Comparison of ENCODE assay signal across 12 cellular contexts in the genomic region with DNA sequence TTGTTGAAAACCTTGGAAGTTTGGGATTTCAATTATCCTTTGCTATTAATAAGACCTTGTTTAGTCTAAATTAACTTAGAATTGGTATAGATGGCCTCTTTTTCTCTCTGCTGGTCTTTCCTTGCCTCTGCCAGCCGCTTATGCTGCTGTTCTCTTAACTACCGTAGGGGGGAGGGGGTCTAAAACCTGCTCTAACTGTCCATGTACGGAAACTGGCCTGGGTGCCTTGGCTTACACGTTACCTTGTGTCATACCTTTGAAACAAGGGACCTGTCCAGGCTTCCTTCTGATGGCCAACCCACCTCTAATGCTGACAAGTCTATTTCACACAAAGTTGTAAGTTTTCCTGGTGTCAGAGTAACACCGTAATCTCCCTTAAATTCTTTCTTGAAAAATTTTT. TPM values are rescaled to one million over a fixed set of nuclear protein-coding genes. Genes with fewer than 3 reads are reported as not detected.
DNase-seq lines count a peak whose midpoint lies in the region; ATAC-seq and TF ChIP-seq lines count a peak whose summit lies in the region.
"Not testable (repeated sequence)": the region's sequence is repeated elsewhere in the genome, so short reads cannot be mapped to it uniquely, and the experiment has no call there.
"Had no signal": no experiment of that assay in that cellular context is flagged by ENCODE, and none has a peak within 500 bp of the region (broad histone marks: within the 10 kb centered on the region; RNA-seq: fewer than 3 reads in every experiment).

No MANE protein-coding gene starts in this region.

- not testable (repeated sequence) for H2BK5ac ChIP-seq in neuronal stem cell (ENCODE audit: low read length)

- not testable (repeated sequence) for TF ChIP-seq CTCF in Panc1 (IDR thresholded peaks at IDR 0.05); brain (conservative IDR thresholded peaks at IDR 0.05); type B pancreatic cell (conservative IDR thresholded peaks at IDR 0.05)

- not testable (repeated sequence) for H3K36me3 ChIP-seq in Panc1 (ENCODE audit: control insufficient read depth, insufficient read depth, low read length); esophagus (ENCODE audit: control insufficient read depth in 2 of 2, insufficient read depth in 2 of 2, low read length in 1 of 2); neuronal stem cell (replicated peaks in 1 of 2; ENCODE audit: control insufficient read depth in 2 of 2, insufficient read depth in 2 of 2, low read length in 2 of 2)

- in situ Hi-C loops in Panc1 (cut with HindIII; ENCODE audit: low pct_unique_long_range_greater_than_20kb, low sequenced_read_pairs): not testable (repeated sequence)

- H2BK12ac ChIP-seq in neuronal stem cell (ENCODE audit: low read length): not testable (repeated sequence)

- 49 to 58% methylated on average over 5 of the region's 5 CpGs for WGBS in esophagus, 2 donors
- WGBS in neuronal stem cell (ENCODE audit: extremely low coverage in 2 of 2, insufficient read length in 2 of 2, insufficient replicate concordance in 1 of 2), 2 donors: no CpG with 5 or more reads among the region's 5 CpGs

- not testable (repeated sequence) for H3K18ac ChIP-seq in neuronal stem cell (ENCODE audit: low read length)

- not testable (repeated sequence) for H4K91ac ChIP-seq in neuronal stem cell (ENCODE audit: low read depth, low read length, poor library complexity)

- H3K4me2 ChIP-seq in neuronal stem cell (ENCODE audit: insufficient read depth, low read length, poor library complexity, severe bottlenecking): not testable (repeated sequence)

- ATAC-seq in Panc1: not testable (repeated sequence)

- CTCF ChIA-PET in Panc1 (lab: Charles Lee): not testable (repeated sequence)

- POLR2A ChIA-PET in Panc1 (lab: Charles Lee): not testable (repeated sequence)

- DNase-seq in HT-29 (ENCODE audit: low spot score) (peak; percentile 25), NCI-H510A treated with DMSO at 0.1 percent for 48 hours (lab: John Stamatoyannopoulos, UW) (peak; percentile 92), left kidney (ENCODE audit: low read depth, low spot score) (peak; percentile 45)
- DNase-seq in Panc1 (ENCODE audit: low read depth, low spot score); neuronal stem cell (ENCODE audit: low spot score); type B pancreatic cell (ENCODE audit: extremely low spot score, unreplicated experiment): not testable (repeated sequence)

- H2AFZ ChIP-seq in neuronal stem cell (ENCODE audit: low read length): peak overlapping the region; percentile 79

- not testable (repeated sequence) for H3K4ac ChIP-seq in neuronal stem cell (ENCODE audit: low read length)

- H3K27ac ChIP-seq in Panc1 (ENCODE audit: low read length): 0 out of 2 replicates have a peak overlapping the region, but pooled peaks have one; percentile 61
- H3K27ac ChIP-seq in esophagus (ENCODE audit: low read depth in 2 of 2, low read length in 1 of 2): peak overlapping the region; percentile 74 to 87
- not testable (repeated sequence) for H3K27ac ChIP-seq in neuronal stem cell (replicated peaks; ENCODE audit: low read length)

- H3K4me1 ChIP-seq in Panc1 (ENCODE audit: control insufficient read depth, insufficient read depth, low read length) (peaks cover 16% of the 10 kb centered on the region), esophagus (ENCODE audit: control insufficient read depth in 2 of 2, insufficient read depth in 2 of 2, low read length in 1 of 2) (peaks cover 16 to 23% of the 10 kb centered on the region in 2 donors), neuronal stem cell (ENCODE audit: control insufficient read depth in 2 of 2, insufficient read depth in 1 of 2, low read depth in 1 of 2, low read length in 2 of 2) (peaks cover 10 to 29% of the 10 kb centered on the region in 2 donors)

- not testable (repeated sequence) for H3K9me3 ChIP-seq in Panc1 (ENCODE audit: control insufficient read depth, insufficient read depth, low read depth, low read length); esophagus (ENCODE audit: control insufficient read depth in 2 of 2, insufficient read depth in 1 of 2, low read depth in 1 of 2, low read length in 1 of 2); neuronal stem cell (replicated peaks in 1 of 2; ENCODE audit: control insufficient read depth in 2 of 2, insufficient read depth in 1 of 2, low read depth in 1 of 2, low read length in 2 of 2)

- not testable (repeated sequence) for H2BK120ac ChIP-seq in neuronal stem cell (ENCODE audit: low read depth, low read length)

- not testable (repeated sequence) for H3K23ac ChIP-seq in neuronal stem cell (ENCODE audit: low read depth, low read length, poor library complexity)

- not testable (repeated sequence) for H3K27me3 Mint-ChIP-seq in brain, type B pancreatic cell

- H3K79me1 ChIP-seq in neuronal stem cell (ENCODE audit: low read depth, low read length): not testable (repeated sequence)

- peak overlapping the region in 1 of 5 experiments; percentile 61 for H3K4me3 Mint-ChIP-seq in brain
- not testable (repeated sequence) for H3K4me3 Mint-ChIP-seq in type B pancreatic cell

- H3K9me3 Mint-ChIP-seq in brain, type B pancreatic cell: not testable (repeated sequence)

- H3K4me1 Mint-ChIP-seq in brain (peaks cover 26% of the 10 kb centered on the region), type B pancreatic cell (ENCODE audit: unreplicated experiment) (peaks cover 14% of the 10 kb centered on the region)

- not testable (repeated sequence) for H2BK15ac ChIP-seq in neuronal stem cell (ENCODE audit: low read length)

- intact Hi-C loops in Panc1 (cut with micrococcal nuclease; ENCODE audit: unreplicated experiment): not testable (repeated sequence)

- H3K9ac ChIP-seq in neuronal stem cell (ENCODE audit: low read depth, low read length, poor library complexity): not testable (repeated sequence)

- BruUV-seq in Panc1 (replicated peaks; lab: Mats Ljungman, UMichigan): not testable (repeated sequence)

- H3K27me3 ChIP-seq in Panc1 (ENCODE audit: control insufficient read depth, insufficient read depth, low read length); esophagus (ENCODE audit: control insufficient read depth in 1 of 2, insufficient read depth in 2 of 2, low read length in 2 of 2); neuronal stem cell (ENCODE audit: control insufficient read depth in 3 of 3, insufficient read depth in 3 of 3, low read depth in 1 of 3, low read length in 3 of 3): not testable (repeated sequence)

- H3K14ac ChIP-seq in neuronal stem cell (ENCODE audit: low read length): not testable (repeated sequence)

- H3K27ac Mint-ChIP-seq in brain (peak overlapping the region in 3 of 5 experiments; percentile 90 to 97 (median 94)), type B pancreatic cell (peak overlapping the region; percentile 10)

- H2AK5ac ChIP-seq in neuronal stem cell (ENCODE audit: low read depth, low read length): not testable (repeated sequence)

- H4K8ac ChIP-seq in neuronal stem cell (ENCODE audit: low read depth, low read length): not testable (repeated sequence)

- not testable (repeated sequence) for H3K36me3 Mint-ChIP-seq in brain, type B pancreatic cell

- not testable (repeated sequence) for H3K4me3 ChIP-seq in Panc1 (ENCODE audit: low read depth in 2 of 2, low read length in 2 of 2); esophagus (ENCODE audit: low read depth in 1 of 2, low read length in 2 of 2); neuronal stem cell (ENCODE audit: low read length in 2 of 2)

RNA-seq across cellular contexts. Expression of gene ANKRD65, which starts 3.7 kb away (rescaled TPM):
- 0.44 and 1.4 TPM in 2 replicates for total RNA-seq in HT-29 (2014; rRNA removed; shearing (Covaris generic))
- 1.9 TPM for total RNA-seq in Panc1 (2021; ENCODE audit: unreplicated experiment)
- 3.7 TPM for polyA plus RNA-seq in Panc1 (2012; ENCODE audit: insufficient read length)
- 54.3 TPM for polyA plus RNA-seq in brain (ENCODE audit: insufficient read depth, low read depth, low replicate concordance)
- polyA plus RNA-seq in esophagus: 10 to 100 TPM; 10.6 to 12.4 TPM
- 2.0 TPM for polyA plus RNA-seq in neuronal stem cell (2013, experiment 1 of 2)
- 2.0 TPM for polyA plus RNA-seq in neuronal stem cell (2013, experiment 2 of 2)
- 7.6 and 11.1 TPM in 2 replicates for total RNA-seq in type B pancreatic cell (ENCODE audit: low replicate concordance)
- total RNA-seq: CD4-positive, alpha-beta T cell; Daoy; IMR-90 had no signal

RNA-seq across cellular contexts. Expression of gene MRPL20, which starts 10.3 kb away (rescaled TPM):
- 235 and 276 TPM in 2 replicates for total RNA-seq in HT-29 (2014; rRNA removed; shearing (Covaris generic))
- total RNA-seq in Panc1 (2021; ENCODE audit: unreplicated experiment) (196 TPM), type B pancreatic cell (ENCODE audit: low replicate concordance) (98.9 and 108 TPM in 2 replicates)
- 252 TPM for polyA plus RNA-seq in Panc1 (2012; ENCODE audit: insufficient read length)
- polyA plus RNA-seq in brain (ENCODE audit: insufficient read depth, low read depth, low replicate concordance) (152 TPM), esophagus (100 to 1,000 TPM in 1 of 2 donors, 10 to 100 TPM in 1; 59.1 to 148 TPM)
- 132 TPM for polyA plus RNA-seq in neuronal stem cell (2013, experiment 1 of 2)
- 135 TPM for polyA plus RNA-seq in neuronal stem cell (2013, experiment 2 of 2)

RNA-seq across cellular contexts. Expression of gene VWA1, which starts 18.1 kb away (rescaled TPM):
- 220 and 232 TPM in 2 replicates for total RNA-seq in HT-29 (2014; rRNA removed; shearing (Covaris generic))
- total RNA-seq in Panc1 (2021; ENCODE audit: unreplicated experiment) (858 TPM), type B pancreatic cell (ENCODE audit: low replicate concordance) (44.5 and 49.9 TPM in 2 replicates)
- polyA plus RNA-seq in Panc1 (2012; ENCODE audit: insufficient read length): 1,549 TPM
- polyA plus RNA-seq in brain (ENCODE audit: insufficient read depth, low read depth, low replicate concordance) (108 TPM), esophagus (10 to 100 TPM; 21.0 to 21.4 TPM)
- polyA plus RNA-seq in neuronal stem cell (2013, experiment 1 of 2): 5.0 TPM
- polyA plus RNA-seq in neuronal stem cell (2013, experiment 2 of 2): 4.8 TPM
- total RNA-seq: CD4-positive, alpha-beta T cell had no signal

RNA-seq across cellular contexts. Expression of gene CCNL2, which starts 18.3 kb away (rescaled TPM):
- total RNA-seq in HT-29 (2014; rRNA removed; shearing (Covaris generic)): 200 and 243 TPM in 2 replicates
- total RNA-seq in Panc1 (2021; ENCODE audit: unreplicated experiment): 297 TPM
- polyA plus RNA-seq in Panc1 (2012; ENCODE audit: insufficient read length): 235 TPM
- 19.4 TPM for polyA plus RNA-seq in brain (ENCODE audit: insufficient read depth, low read depth, low replicate concordance)
- polyA plus RNA-seq in esophagus: 100 to 1,000 TPM in 1 of 2 donors, 10 to 100 TPM in 1; 97.9 to 210 TPM
- polyA plus RNA-seq in neuronal stem cell (2013, experiment 1 of 2): 91.8 TPM
- 90.5 TPM for polyA plus RNA-seq in neuronal stem cell (2013, experiment 2 of 2)
- total RNA-seq in type B pancreatic cell (ENCODE audit: low replicate concordance): 194 and 298 TPM in 2 replicates

RNA-seq across cellular contexts. Expression of gene ATAD3C, which starts 32.1 kb away (rescaled TPM):
- total RNA-seq in HT-29 (2014; rRNA removed; shearing (Covaris generic)): 2.3 and 3.1 TPM in 2 replicates
- total RNA-seq in Panc1 (2021; ENCODE audit: unreplicated experiment) (10.6 TPM), type B pancreatic cell (ENCODE audit: low replicate concordance) (1.8 and 2.4 TPM in 2 replicates)
- 8.1 TPM for polyA plus RNA-seq in Panc1 (2012; ENCODE audit: insufficient read length)
- polyA plus RNA-seq in brain (ENCODE audit: insufficient read depth, low read depth, low replicate concordance) (10.3 TPM), esophagus (1 to 10 TPM; 1.8 to 2.1 TPM)
- 0.45 TPM for polyA plus RNA-seq in neuronal stem cell (2013, experiment 1 of 2)
- 0.42 TPM for polyA plus RNA-seq in neuronal stem cell (2013, experiment 2 of 2)
- total RNA-seq: IMR-90 had no signal
- polyA plus RNA-seq: A549, IMR-90 had no signal
